In the genomic region with DNA sequence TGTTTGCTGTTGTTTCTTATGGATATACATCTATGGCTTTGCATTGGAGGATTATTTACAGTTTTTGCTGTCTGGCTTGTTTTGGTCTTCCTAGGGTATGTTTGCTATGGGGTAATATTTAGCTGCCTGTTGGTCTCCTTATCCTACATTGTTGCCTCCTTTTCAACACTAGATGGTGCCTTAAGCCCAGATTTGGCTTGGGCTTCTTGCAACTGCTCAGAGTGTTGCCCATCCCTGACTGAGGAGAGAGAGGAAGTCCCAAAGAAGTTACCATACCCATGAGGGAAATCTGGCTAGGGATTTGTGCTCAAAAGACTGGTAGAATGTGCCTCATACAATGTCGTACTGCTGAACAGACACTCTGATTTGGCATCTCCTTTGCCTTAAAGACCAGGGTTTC, we compare ENCODE assay signal across 8 cellular contexts.
DNase-seq lines count a peak whose midpoint lies in the region; ATAC-seq and TF ChIP-seq lines count a peak whose summit lies in the region.

No MANE protein-coding gene starts in this region.

- no peak overlapping the region for H3K4me3 ChIP-seq in Karpas-422 (ENCODE audit: low read length)
- H3K4me3 ChIP-seq in right lobe of liver, result no peak overlapping the region
- H3K4me3 ChIP-seq in ovary, result no peak overlapping the region

- POLR2A ChIA-PET in activated CD4-positive, alpha-beta T cell treated with anti-CD3 and anti-CD28 coated beads for 36 hours (lab: Charles Lee), result no interaction called here

- H4K20me1 ChIP-seq in Karpas-422 (ENCODE audit: insufficient read depth, low read depth, low read length), result no peaks in the 10 kb centered on the region

- H3K4me1 ChIP-seq in Karpas-422 (ENCODE audit: low read length), result no peaks in the 10 kb centered on the region
- H3K4me1 ChIP-seq in right lobe of liver, result peaks cover 0 to 9% (median 0%) of the 10 kb centered on the region in 4 donors
- H3K4me1 ChIP-seq in ovary (ENCODE audit: insufficient read depth), result no peaks in the 10 kb centered on the region

- H3K27ac ChIP-seq in Karpas-422 (ENCODE audit: low read length), result no peak overlapping the region
- H3K27ac ChIP-seq in right lobe of liver, result no peak overlapping the region
- H3K27ac ChIP-seq in ovary, result no peak overlapping the region

- no peaks in the 10 kb centered on the region for H3K9me3 ChIP-seq in Karpas-422 (ENCODE audit: low read length)
- H3K9me3 ChIP-seq in right lobe of liver, result no peaks in the 10 kb centered on the region
- no peaks in the 10 kb centered on the region for H3K9me3 ChIP-seq in ovary

- no peak overlapping the region for H2AFZ ChIP-seq in Karpas-422 (ENCODE audit: low read length)

- DNase-seq in activated CD4-positive, alpha-beta T cell treated with anti-CD3 and anti-CD28 coated beads for 36 hours, result peak; percentile 22
- DNase-seq in activated CD4-positive, alpha-beta T cell treated with anti-CD3 and anti-CD28 coated beads for 1 hour, result no peak
- DNase-seq in Karpas-422, result peak; percentile 77
- DNase-seq in SW480 (ENCODE audit: low spot score), result peak; percentile 67
- DNase-seq in right lobe of liver, result no peak
- no peak for DNase-seq in ovary
- DNase-seq in mesenteric fat pad (ENCODE audit: low spot score), result no peak

- no peaks in the 10 kb centered on the region for H3K9me2 ChIP-seq in Karpas-422 (replicated peaks; ENCODE audit: insufficient read depth, low read length)

- H3K4me2 ChIP-seq in Karpas-422 (ENCODE audit: low read depth, low read length, poor library complexity, severe bottlenecking), result no peak overlapping the region

- no peak overlapping the region for H3K4me3 Mint-ChIP-seq in activated CD4-positive, alpha-beta T cell treated with anti-CD3 and anti-CD28 coated beads for 36 hours

- TF ChIP-seq CTCF in right lobe of liver (IDR thresholded peaks at IDR 0.05) (peak; percentile 29 to 51 (median 35)), ovary (IDR thresholded peaks at IDR 0.05) (no peak)

- no peak for ATAC-seq in activated CD4-positive, alpha-beta T cell treated with anti-CD3 and anti-CD28 coated beads for 36 hours
- ATAC-seq in right lobe of liver, result peak; percentile 63 to 84 (median 78)
- ATAC-seq in HG03045 (IDR thresholded peaks at IDR 0.05; ENCODE audit: unreplicated experiment), result no peak

- H3K27me3 Mint-ChIP-seq in activated CD4-positive, alpha-beta T cell treated with anti-CD3 and anti-CD28 coated beads for 36 hours, result peaks cover 7% of the 10 kb centered on the region

- H3K36me3 Mint-ChIP-seq in activated CD4-positive, alpha-beta T cell treated with anti-CD3 and anti-CD28 coated beads for 36 hours (ENCODE audit: low read depth), result peaks cover 7% of the 10 kb centered on the region

- H3K9ac ChIP-seq in Karpas-422 (ENCODE audit: low read length), result no peak overlapping the region

- H3K36me3 ChIP-seq in Karpas-422 (ENCODE audit: insufficient read depth, low read length) (no peaks in the 10 kb centered on the region), right lobe of liver (no peaks in the 10 kb centered on the region), ovary (no peaks in the 10 kb centered on the region)

- H3K27me3 ChIP-seq in Karpas-422 (ENCODE audit: low read length) (no peaks in the 10 kb centered on the region), right lobe of liver (no peaks in the 10 kb centered on the region), ovary (no peaks in the 10 kb centered on the region)

- H3K9me3 Mint-ChIP-seq in activated CD4-positive, alpha-beta T cell treated with anti-CD3 and anti-CD28 coated beads for 36 hours (ENCODE audit: low read depth), result peaks cover 6% of the 10 kb centered on the region

- WGBS in right lobe of liver (ENCODE audit: insufficient coverage, low coverage, low lambda C conversion rate, missing lambda C conversion rate), result 0% methylated on average over 1 of the region's 1 CpG
- WGBS in ovary, 3 donors, result 32 to 55% (median 46%) methylated on average over 1 of the region's 1 CpG

- no peaks in the 10 kb centered on the region for H3K79me2 ChIP-seq in Karpas-422 (ENCODE audit: low read length)

- H3K27ac Mint-ChIP-seq in activated CD4-positive, alpha-beta T cell treated with anti-CD3 and anti-CD28 coated beads for 36 hours, result no peak overlapping the region

- H3K4me1 Mint-ChIP-seq in activated CD4-positive, alpha-beta T cell treated with anti-CD3 and anti-CD28 coated beads for 36 hours, result peaks cover 8% of the 10 kb centered on the region

- no peak for TF ChIP-seq EP300 in ovary (IDR thresholded peaks at IDR 0.05)

- intact Hi-C loops in activated CD4-positive, alpha-beta T cell treated with anti-CD3 and anti-CD28 coated beads for 36 hours (cut with DNase I, micrococcal nuclease), result loop anchor here in 1 of 2 experiments (1.0 kb wide), 1 partner anchor 313 kb away; no protein-coding TSS in a partner anchor
- intact Hi-C loops in right lobe of liver (cut with DNase I), result no loop called here
- intact Hi-C loops in ovary (cut with DNase I), result loop anchor here in 1 of 4 donors (10.0 kb wide), 1 partner anchor 205 kb away; no protein-coding TSS in a partner anchor

- CTCF ChIA-PET in activated CD4-positive, alpha-beta T cell treated with anti-CD3 and anti-CD28 coated beads for 36 hours (lab: Charles Lee), result interaction anchor here (0.6 to 3.3 kb wide), 9 partner anchors 9 to 857 kb away, joined by 3 to 28 read pairs (median 4); no protein-coding TSS in a partner anchor

- TF ChIP-seq POLR2A in right lobe of liver (IDR thresholded peaks at IDR 0.05) (no peak), ovary (IDR thresholded peaks at IDR 0.05) (no peak)

Comparison
In these comparisons a context has a peak if more than half of its experiments do, and no peak if none do; other contexts are left out.
1. DNase-seq: peak in activated CD4-positive, alpha-beta T cell treated with anti-CD3 and anti-CD28 coated beads for 36 hours (single experiment), Karpas-422 (single experiment) and SW480 (single experiment); none in activated CD4-positive, alpha-beta T cell treated with anti-CD3 and anti-CD28 coated beads for 1 hour (single experiment), right lobe of liver (0 of 3), ovary (0 of 5) and mesenteric fat pad (single experiment).
2. ATAC-seq: peak in right lobe of liver (4 of 4); none in activated CD4-positive, alpha-beta T cell treated with anti-CD3 and anti-CD28 coated beads for 36 hours (single experiment) and HG03045 (single experiment).
3. CTCF ChIP-seq: peak in right lobe of liver (4 of 4); none in ovary (0 of 3).